Comparison of ENCODE assay signal across 1 cellular context in the genomic region with DNA sequence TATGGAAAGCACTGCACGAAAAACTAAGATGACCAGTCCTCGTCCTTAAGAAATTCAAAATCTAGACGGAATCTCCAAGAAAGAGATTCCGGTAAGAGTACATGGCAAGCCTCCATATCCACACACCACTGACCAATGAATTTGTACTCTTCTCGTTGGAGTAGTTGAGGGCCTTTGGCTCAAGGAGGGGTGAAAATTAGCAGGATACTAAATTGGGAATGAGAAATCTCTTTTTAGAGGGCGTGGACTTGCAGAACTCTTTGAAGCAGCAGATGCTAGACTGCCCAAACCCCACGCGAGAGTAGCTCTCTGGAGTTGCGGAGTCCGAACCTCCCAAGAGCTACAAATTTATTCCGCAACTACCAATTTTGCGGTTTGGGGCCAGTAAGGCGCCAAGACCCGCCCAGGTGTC.
TF ChIP-seq lines count a peak whose summit lies in the region.

No MANE protein-coding gene starts in this region.

TF ChIP-seq in K562, 482 proteins besides CTCF, POLR2A, EP300 and RAD21 (continued from another document):
- TF ChIP-seq, protein P1, sequence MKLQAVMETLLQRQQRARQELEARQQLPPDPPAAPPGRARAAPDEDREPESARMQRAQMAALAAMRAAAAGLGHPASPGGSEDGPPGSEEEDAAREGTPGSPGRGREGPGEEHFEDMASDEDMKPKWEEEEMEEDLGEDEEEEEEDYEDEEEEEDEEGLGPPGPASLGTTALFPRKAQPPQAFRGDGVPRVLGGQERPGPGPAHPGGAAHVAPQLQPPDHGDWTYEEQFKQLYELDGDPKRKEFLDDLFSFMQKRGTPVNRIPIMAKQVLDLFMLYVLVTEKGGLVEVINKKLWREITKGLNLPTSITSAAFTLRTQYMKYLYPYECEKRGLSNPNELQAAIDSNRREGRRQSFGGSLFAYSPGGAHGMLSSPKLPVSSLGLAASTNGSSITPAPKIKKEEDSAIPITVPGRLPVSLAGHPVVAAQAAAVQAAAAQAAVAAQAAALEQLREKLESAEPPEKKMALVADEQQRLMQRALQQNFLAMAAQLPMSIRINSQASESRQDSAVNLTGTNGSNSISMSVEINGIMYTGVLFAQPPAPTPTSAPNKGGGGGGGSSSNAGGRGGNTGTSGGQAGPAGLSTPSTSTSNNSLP (IDR thresholded peaks at IDR 0.05; ENCODE audit: borderline replicate concordance, low read depth, low read length): no peak
- TF ChIP-seq CBX1 (IDR thresholded peaks at IDR 0.05; ENCODE audit: low read depth): no peak
- no peak for TF ChIP-seq NFYB (IDR thresholded peaks at IDR 0.05; ENCODE audit: extremely low read depth, insufficient read length)
- peak; percentile 94; the same call in 1 of the 2 replicates for TF ChIP-seq ESRRA (IDR thresholded peaks at IDR 0.05; ENCODE audit: borderline replicate concordance, low read depth)
- no peak for TF ChIP-seq KAT2B (IDR thresholded peaks at IDR 0.05; ENCODE audit: low read depth, low read length)
- TF ChIP-seq POLR2AphosphoS5 (IDR thresholded peaks at IDR 0.05; ENCODE audit: control insufficient read depth, insufficient read depth, low read depth, low read length): 0 out of 2 replicates have a peak, but pooled peaks have one; percentile 21
- no peak for TF ChIP-seq PYGO2 (tag; IDR thresholded peaks at IDR 0.05)
- TF ChIP-seq L3MBTL2 (IDR thresholded peaks at IDR 0.05): no peak
- no peak for TF ChIP-seq DDX20 (tag; IDR thresholded peaks at IDR 0.05; ENCODE audit: low read depth)
- no peak for TF ChIP-seq CBX5 (IDR thresholded peaks at IDR 0.05; ENCODE audit: borderline replicate concordance, low read depth)
- peak; percentile 39 for TF ChIP-seq SP2 (IDR thresholded peaks at IDR 0.05; ENCODE audit: extremely low read depth, low read depth, low read length, poor library complexity, severe bottlenecking)
- TF ChIP-seq ESRRB (CRISPR knock-in tag; IDR thresholded peaks at IDR 0.05; ENCODE audit: borderline replicate concordance): 0 out of 2 replicates have a peak, but pooled peaks have one; percentile 14
- TF ChIP-seq ZNF143 (CRISPR knock-in tag; IDR thresholded peaks at IDR 0.05): 0 out of 2 replicates have a peak, but pooled peaks have one; percentile 26
- no peak for TF ChIP-seq NBN (IDR thresholded peaks at IDR 0.05; ENCODE audit: low read depth)
- TF ChIP-seq ZNF589 (CRISPR knock-in tag; IDR thresholded peaks at IDR 0.05; ENCODE audit: low read depth): no peak
- peak; percentile 38; the same call in 1 of the 2 replicates for TF ChIP-seq SMAD4 (CRISPR knock-in tag; conservative IDR thresholded peaks at IDR 0.05)
TF ChIP-seq in K562: peak in this region for 21.
